13 cellular contexts compared by ENCODE assay signal in the genomic region with DNA sequence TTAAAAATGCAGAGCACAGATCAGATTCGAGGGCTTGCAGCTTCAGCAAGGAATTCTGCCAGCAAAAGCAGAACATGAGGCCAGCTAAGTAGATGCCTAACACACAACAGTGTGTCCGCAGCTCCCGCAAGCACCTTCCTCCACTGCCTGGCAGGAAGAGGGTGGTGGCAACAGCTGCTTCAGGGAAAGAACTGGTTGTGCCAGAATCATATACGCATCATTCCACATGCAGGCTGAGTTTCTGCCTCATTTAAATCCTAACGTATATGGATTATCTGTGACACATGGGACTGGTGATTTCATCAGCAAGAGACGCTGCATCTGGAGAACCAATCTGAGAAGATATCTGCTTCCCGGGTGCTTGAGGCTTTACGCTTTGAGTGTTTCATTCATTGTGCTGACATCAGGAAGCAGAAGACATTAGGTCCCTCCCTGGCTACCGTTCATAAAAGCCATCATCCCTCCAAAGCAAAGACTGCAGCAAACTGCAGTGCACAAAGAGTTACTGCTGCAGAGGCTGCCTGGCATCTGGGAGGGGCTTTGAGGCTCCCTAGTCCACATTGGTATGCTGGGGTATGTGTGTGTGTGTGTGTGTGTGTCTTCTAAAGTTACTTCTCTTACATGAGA.
DNase-seq lines count a peak whose midpoint lies in the region; FAIRE-seq and TF ChIP-seq lines count a peak whose summit lies in the region.
"Had no signal": no experiment of that assay in that cellular context is flagged by ENCODE, and none has a peak within 500 bp of the region (broad histone marks: within the 10 kb centered on the region; RNA-seq: fewer than 3 reads in every experiment).

No MANE protein-coding gene starts in this region.

- no peaks in the 10 kb centered on the region for H3K9me3 Mint-ChIP-seq in astrocyte (ENCODE audit: unreplicated experiment)
- H3K9me3 Mint-ChIP-seq in activated naive CD4-positive, alpha-beta T cell treated with anti-CD3 and anti-CD28 coated beads for 36 hours, result no peaks in the 10 kb centered on the region

- no peaks in the 10 kb centered on the region for H3K27me3 ChIP-seq in astrocyte (ENCODE audit: insufficient read depth, low read length)

- peaks cover 17% of the 10 kb centered on the region for H3K4me1 Mint-ChIP-seq in astrocyte (ENCODE audit: low read depth, unreplicated experiment)
- no peaks in the 10 kb centered on the region for H3K4me1 Mint-ChIP-seq in activated naive CD4-positive, alpha-beta T cell treated with anti-CD3 and anti-CD28 coated beads for 36 hours (ENCODE audit: low read depth)

- no peaks in the 10 kb centered on the region for H3K27me3 Mint-ChIP-seq in astrocyte (ENCODE audit: low read depth, unreplicated experiment)
- H3K27me3 Mint-ChIP-seq in activated naive CD4-positive, alpha-beta T cell treated with anti-CD3 and anti-CD28 coated beads for 36 hours (ENCODE audit: low read depth), result no peaks in the 10 kb centered on the region

- H3K4me3 Mint-ChIP-seq in astrocyte (ENCODE audit: unreplicated experiment), result no peak overlapping the region
- no peak overlapping the region for H3K4me3 Mint-ChIP-seq in activated naive CD4-positive, alpha-beta T cell treated with anti-CD3 and anti-CD28 coated beads for 36 hours

- H3K4me1 ChIP-seq in astrocyte (ENCODE audit: insufficient read depth, low read length), result no peaks in the 10 kb centered on the region

- FAIRE-seq in astrocyte (lab: Jason Lieb, UNC) (no peak), HTR-8/SVneo (lab: Jason Lieb, UNC) (no peak)
- FAIRE-seq: islet of Langerhans had no signal

- H3K9me3 ChIP-seq in astrocyte (ENCODE audit: insufficient read depth, low read depth, low read length), result no peaks in the 10 kb centered on the region

- H3K36me3 Mint-ChIP-seq in astrocyte (ENCODE audit: low read depth, unreplicated experiment), result peaks cover 2% of the 10 kb centered on the region
- no peaks in the 10 kb centered on the region for H3K36me3 Mint-ChIP-seq in activated naive CD4-positive, alpha-beta T cell treated with anti-CD3 and anti-CD28 coated beads for 36 hours (ENCODE audit: low read depth)

- H3K36me3 ChIP-seq in astrocyte (ENCODE audit: insufficient read depth, low read length), result no peaks in the 10 kb centered on the region

- DNase-seq in NCI-H748 (lab: John Stamatoyannopoulos, UW; ENCODE audit: unreplicated experiment), result peak; percentile 1
- no peak for DNase-seq in NCI-H748 treated with DMSO at 0.1 percent for 48 hours (lab: John Stamatoyannopoulos, UW)
- peak; percentile 57 for DNase-seq in astrocyte (ENCODE audit: low read depth)
- DNase-seq in left kidney (ENCODE audit: low read depth, low spot score), result peak; percentile 76
- no peak for DNase-seq in NCI-H774 (lab: John Stamatoyannopoulos, UW)
- DNase-seq in HTR-8/SVneo (ENCODE audit: insufficient read length, low spot score), result no peak
- DNase-seq in activated naive CD4-positive, alpha-beta T cell treated with anti-CD3 and anti-CD28 coated beads for 36 hours, result no peak
- DNase-seq: ACHN; activated CD4-positive, alpha-beta T cell treated with anti-CD3 and anti-CD28 coated beads for 48 hours; stimulated activated CD4-positive, alpha-beta T cell treated with anti-CD3 and anti-CD28 coated beads, Interleukin-15, amount 100 ng/mL, for 24 hours had no signal

- H3K4me2 ChIP-seq in astrocyte (ENCODE audit: low read length), result peak overlapping the region; percentile 28

- H3K4me3 ChIP-seq in astrocyte (ENCODE audit: insufficient read depth, low read depth, low read length), result no peak overlapping the region
- H3K4me3 ChIP-seq: SK-N-MC had no signal

- H3K27ac ChIP-seq in astrocyte (ENCODE audit: low read depth, low read length) (no peak overlapping the region), temporal lobe (ENCODE audit: low read depth, low read length) (peak overlapping the region; percentile 91)
- H3K27ac ChIP-seq: SK-N-MC had no signal

- H3K27ac Mint-ChIP-seq in astrocyte (ENCODE audit: unreplicated experiment), result no peak overlapping the region
- no peak overlapping the region for H3K27ac Mint-ChIP-seq in activated naive CD4-positive, alpha-beta T cell treated with anti-CD3 and anti-CD28 coated beads for 36 hours

- CTCF ChIA-PET in activated naive CD4-positive, alpha-beta T cell treated with anti-CD3 and anti-CD28 coated beads for 36 hours (lab: Charles Lee), result interaction anchor here (0.6 kb wide), 1 partner anchor 985 kb away, joined by 4 read pairs; no protein-coding TSS in a partner anchor

- no peak overlapping the region for H3K9ac ChIP-seq in astrocyte (ENCODE audit: low read length)

- H3K79me2 ChIP-seq in astrocyte (ENCODE audit: insufficient read depth, low read length), result no peaks in the 10 kb centered on the region

- intact Hi-C loops in activated naive CD4-positive, alpha-beta T cell treated with anti-CD3 and anti-CD28 coated beads for 36 hours (cut with micrococcal nuclease), result no loop called here

- H2AFZ ChIP-seq in astrocyte (ENCODE audit: low read depth, low read length), result no peak overlapping the region

- no peaks in the 10 kb centered on the region for H4K20me1 ChIP-seq in astrocyte (ENCODE audit: insufficient read depth, low read length)

- no peak for TF ChIP-seq CTCF in astrocyte (IDR thresholded peaks at IDR 0.05; ENCODE audit: insufficient read depth, low read depth, low read length)

Comparison
In these comparisons a context has a peak if more than half of its experiments do, and no peak if none do; other contexts are left out.
1. DNase-seq: peak in NCI-H748 (single experiment), astrocyte (single experiment) and left kidney (single experiment); none in NCI-H748 treated with DMSO at 0.1 percent for 48 hours (single experiment), NCI-H774 (single experiment), HTR-8/SVneo (single experiment) and activated naive CD4-positive, alpha-beta T cell treated with anti-CD3 and anti-CD28 coated beads for 36 hours (single experiment).